ENCODE assay signal across 23 cellular contexts in the genomic region with DNA sequence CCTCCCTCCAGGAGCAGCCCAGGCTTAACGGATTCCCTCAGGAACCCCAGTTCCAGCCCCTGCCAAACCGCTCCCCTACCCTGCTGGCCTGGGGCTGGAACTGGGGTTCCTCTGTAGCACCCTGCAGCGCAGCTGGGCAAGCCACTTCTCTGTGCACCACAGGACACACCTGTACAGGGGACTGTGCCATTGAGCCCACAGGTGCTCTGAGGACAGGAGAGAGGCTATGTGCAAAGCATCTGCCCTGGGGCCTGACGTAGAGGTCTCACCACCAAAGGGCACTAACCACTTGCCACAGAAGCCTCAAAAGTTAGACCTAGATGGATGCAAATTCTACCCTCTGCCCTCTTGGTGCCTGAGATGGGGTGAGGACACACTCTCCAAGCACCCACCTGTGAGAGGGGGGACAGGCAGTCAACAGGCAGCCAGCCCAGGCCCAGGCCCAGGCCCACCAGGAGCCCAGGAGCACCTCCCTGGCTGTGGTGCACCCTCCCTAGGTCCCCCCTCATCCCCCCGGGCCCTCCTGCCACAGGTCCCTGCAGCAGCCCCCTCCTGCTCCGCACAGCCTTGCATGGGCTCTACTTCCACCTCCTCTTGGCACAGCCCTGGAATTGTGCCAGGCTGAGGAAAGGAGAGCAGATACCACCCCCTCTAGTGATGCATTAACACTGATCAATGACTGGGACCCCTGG. TPM values are rescaled to one million over a fixed set of nuclear protein-coding genes. Genes with fewer than 3 reads are reported as not detected.
DNase-seq lines count a peak whose midpoint lies in the region; ATAC-seq and TF ChIP-seq lines count a peak whose summit lies in the region.
"Had no signal": no experiment of that assay in that cellular context is flagged by ENCODE, and none has a peak within 500 bp of the region (broad histone marks: within the 10 kb centered on the region; RNA-seq: fewer than 3 reads in every experiment).

No MANE protein-coding gene starts in this region.

- WGBS in lower leg skin, 2 donors: 81 to 87% methylated on average over 3 to 6 of the region's 6 CpGs
- 100% methylated on average over 2 of the region's 6 CpGs for WGBS in suprapubic skin

- H3K4me3 ChIP-seq in BLaER1 treated with 17β-estradiol and CSF1 and Interleukin-3, amounts not matched to agents 10 nM and 100 nM: no peak overlapping the region
- H3K4me3 ChIP-seq in HEK293 (ENCODE audit: low read depth, low read length) (no peak overlapping the region), SU-DHL-6 (ENCODE audit: insufficient read depth, low read length, poor library complexity, severe bottlenecking) (no peak overlapping the region), mucosa of descending colon (no peak overlapping the region), lower leg skin (ENCODE audit: low read depth, poor library complexity, severe bottlenecking) (no peak overlapping the region), suprapubic skin (no peak overlapping the region), A673 (ENCODE audit: low read depth, low read length, poor library complexity, severe bottlenecking) (no peak overlapping the region)
- H3K4me3 ChIP-seq: adrenal gland, body of pancreas, dorsolateral prefrontal cortex, GM23248, K562, upper lobe of right lung had no signal

- no peak overlapping the region for H3K27ac ChIP-seq in BLaER1 treated with 17β-estradiol and CSF1 and Interleukin-3, amounts not matched to agents 10 nM and 100 nM
- no peak overlapping the region for H3K27ac ChIP-seq in HEK293 (ENCODE audit: extremely low read depth, low read depth, low read length)
- peak overlapping the region; percentile 55 for H3K27ac ChIP-seq in SU-DHL-6 (ENCODE audit: low read depth, low read length)
- H3K27ac ChIP-seq in suprapubic skin: no peak overlapping the region
- no peak overlapping the region for H3K27ac ChIP-seq in A673 (ENCODE audit: low read depth, low read length, poor library complexity, severe bottlenecking)
- H3K27ac ChIP-seq: adrenal gland, body of pancreas, GM23248, upper lobe of right lung had no signal

- H3K9me3 ChIP-seq in BLaER1 treated with 17β-estradiol and CSF1 and Interleukin-3, amounts not matched to agents 10 nM and 100 nM (replicated peaks in 1 of 11): no peaks in the 10 kb centered on the region
- H3K9me3 ChIP-seq in HEK293 (ENCODE audit: control insufficient read depth, insufficient read depth, low read depth, low read length) (no peaks in the 10 kb centered on the region), SU-DHL-6 (ENCODE audit: insufficient read depth, low read length) (no peaks in the 10 kb centered on the region), mucosa of descending colon (no peaks in the 10 kb centered on the region), suprapubic skin (no peaks in the 10 kb centered on the region), A673 (ENCODE audit: low read depth, low read length, poor library complexity, severe bottlenecking) (no peaks in the 10 kb centered on the region)
- H3K9me3 ChIP-seq: adrenal gland, body of pancreas, upper lobe of right lung had no signal

- ATAC-seq in mucosa of descending colon (peak; percentile 21), HG03108 (IDR thresholded peaks at IDR 0.05; ENCODE audit: unreplicated experiment) (no peak)
- ATAC-seq: body of pancreas, K562, upper lobe of right lung had no signal

- intact Hi-C loops in mucosa of descending colon (cut with DNase I, micrococcal nuclease): no loop called here
- intact Hi-C loops in lower leg skin (cut with DNase I; ENCODE audit: low total_unique reads): no loop called here
- intact Hi-C loops in A673 (cut with micrococcal nuclease; ENCODE audit: unreplicated experiment): no loop called here

- DNase-seq in mucosa of descending colon: no peak
- no peak for DNase-seq in lower leg skin (ENCODE audit: low spot score in 2 of 2)
- no peak for DNase-seq in suprapubic skin (ENCODE audit: low spot score in 2 of 2)
- DNase-seq in A673 (ENCODE audit: low spot score): no peak
- DNase-seq: activated CD4-positive, alpha-beta T cell treated with anti-CD3 and anti-CD28 coated beads, Interleukin-2, amount 50 U/mL, for 48 hours; activated CD4-positive, CD25-positive, alpha-beta regulatory T cell treated with anti-CD3 and anti-CD28 coated beads, Interleukin-2, amount 50 U/mL, for 72 hours; activated naive CD4-positive, alpha-beta T cell treated with anti-CD3 and anti-CD28 coated beads, Interleukin-2, amount 10 ng/mL, durations not matched to agents 7 days and 5 days; adrenal gland; body of pancreas; dorsolateral prefrontal cortex; GM23248; NCI-H1105; NCI-H187; NCI-H2171 treated with DMSO at 0.1 percent for 48 hours; NCI-H510A treated with DMSO at 0.1 percent for 48 hours; stimulated activated CD4-positive, alpha-beta T cell treated with anti-CD3 and anti-CD28 coated beads, Interleukin-15, amount 100 ng/mL, for 24 hours; stimulated activated CD4-positive, alpha-beta T cell treated with anti-CD3 and anti-CD28 coated beads, Interleukin-4, amount 100 ng/mL, for 4 hours; upper lobe of right lung had no signal

- BruUV-seq in A673 (replicated peaks; lab: Mats Ljungman, UMichigan): no TSS peak

- peaks cover 24% of the 10 kb centered on the region for H3F3A ChIP-seq in SU-DHL-6 (ENCODE audit: insufficient read depth)

- H3K36me3 ChIP-seq in BLaER1 treated with 17β-estradiol and CSF1 and Interleukin-3, amounts not matched to agents 10 nM and 100 nM: peaks cover 0 to 25% (median 8%) of the 10 kb centered on the region in 11 experiments; a peak in 11 of 22 replicates
- H3K36me3 ChIP-seq in HEK293 (ENCODE audit: control insufficient read depth in 2 of 2, insufficient read depth in 1 of 2, low read length in 2 of 2) (no peaks in the 10 kb centered on the region), SU-DHL-6 (ENCODE audit: low read length) (no peaks in the 10 kb centered on the region), mucosa of descending colon (ENCODE audit: low read depth) (no peaks in the 10 kb centered on the region), suprapubic skin (peaks cover 2% of the 10 kb centered on the region), A673 (ENCODE audit: insufficient read depth, low read length, poor library complexity, severe bottlenecking) (no peaks in the 10 kb centered on the region)
- H3K36me3 ChIP-seq: adrenal gland, upper lobe of right lung had no signal

- POLR2A ChIA-PET in HEK293 (lab: Yijun Ruan, JAX): interaction anchor here (0.7 to 1.9 kb wide), 3 partner anchors 10 to 16 kb away, joined by 3 to 5 read pairs (median 4); no protein-coding TSS in a partner anchor
- POLR2A ChIA-PET in A673 (lab: Charles Lee; ENCODE audit: low non-redundant PET): no interaction called here

- peaks cover 99% of the 10 kb centered on the region for H3K79me2 ChIP-seq in SU-DHL-6 (ENCODE audit: insufficient read depth, low read length)

- TF ChIP-seq POLR2A in lower leg skin (IDR thresholded peaks at IDR 0.05) (no peak), suprapubic skin (IDR thresholded peaks at IDR 0.05) (no peak)

- peak overlapping the region in 3 of 11 experiments; percentile 29 to 43 (median 41); a peak in 3 of 22 replicates for H3K9ac ChIP-seq in BLaER1 treated with 17β-estradiol and CSF1 and Interleukin-3, amounts not matched to agents 10 nM and 100 nM
- H3K9ac ChIP-seq in SU-DHL-6 (ENCODE audit: low read length): no peak overlapping the region
- H3K9ac ChIP-seq: GM23248 had no signal

- no peaks in the 10 kb centered on the region for H3K9me2 ChIP-seq in SU-DHL-6 (replicated peaks; ENCODE audit: insufficient read depth, low read length)

- H3K27me3 ChIP-seq in BLaER1 treated with 17β-estradiol and CSF1 and Interleukin-3, amounts not matched to agents 10 nM and 100 nM: no peaks in the 10 kb centered on the region
- H3K27me3 ChIP-seq in SU-DHL-6 (ENCODE audit: low read length): no peaks in the 10 kb centered on the region
- no peaks in the 10 kb centered on the region for H3K27me3 ChIP-seq in suprapubic skin
- no peaks in the 10 kb centered on the region for H3K27me3 ChIP-seq in A673 (replicated peaks; ENCODE audit: insufficient read depth, low read depth, low read length, poor library complexity)
- H3K27me3 ChIP-seq: adrenal gland, body of pancreas, dorsolateral prefrontal cortex, upper lobe of right lung had no signal

- no peak overlapping the region for H2AFZ ChIP-seq in SU-DHL-6 (ENCODE audit: low read depth, low read length, severe bottlenecking)
- H2AFZ ChIP-seq: GM23248 had no signal

- peaks cover 100% of the 10 kb centered on the region in 11 experiments for H4K20me1 ChIP-seq in BLaER1 treated with 17β-estradiol and CSF1 and Interleukin-3, amounts not matched to agents 10 nM and 100 nM
- H4K20me1 ChIP-seq in SU-DHL-6 (ENCODE audit: low read depth, low read length): no peaks in the 10 kb centered on the region; the same call in 1 of the 2 replicates

- peaks cover 25 to 68% (median 49%) of the 10 kb centered on the region in 10 experiments for H3K4me1 ChIP-seq in BLaER1 treated with 17β-estradiol and CSF1 and Interleukin-3, amounts not matched to agents 10 nM and 100 nM
- no peaks in the 10 kb centered on the region for H3K4me1 ChIP-seq in HEK293 (ENCODE audit: control insufficient read depth, insufficient read depth, low read length)
- peaks cover 8% of the 10 kb centered on the region for H3K4me1 ChIP-seq in mucosa of descending colon (ENCODE audit: low read depth)
- peaks cover 22% of the 10 kb centered on the region for H3K4me1 ChIP-seq in suprapubic skin
- H3K4me1 ChIP-seq in A673 (ENCODE audit: insufficient read depth, low read length, poor library complexity, severe bottlenecking): no peaks in the 10 kb centered on the region

- CTCF ChIA-PET in HEK293 (lab: Yijun Ruan, JAX): no interaction called here
- CTCF ChIA-PET in A673 (lab: Charles Lee): no interaction called here

- peak overlapping the region in 6 of 11 experiments; percentile 4 to 36 (median 13); a peak in 7 of 22 replicates for H3K4me2 ChIP-seq in BLaER1 treated with 17β-estradiol and CSF1 and Interleukin-3, amounts not matched to agents 10 nM and 100 nM
- H3K4me2 ChIP-seq in SU-DHL-6 (ENCODE audit: low read depth, low read length, poor library complexity, severe bottlenecking): peak overlapping the region; percentile 13

- TF ChIP-seq CTCF in HEK293 (tag by site-specific recombination; IDR thresholded peaks at IDR 0.05): no peak
- TF ChIP-seq CTCF in SU-DHL-6 (IDR thresholded peaks at IDR 0.05; ENCODE audit: insufficient read depth, low read length, poor library complexity, severe bottlenecking): no peak
- no peak for TF ChIP-seq CTCF in mucosa of descending colon (IDR thresholded peaks at IDR 0.05)
- no peak for TF ChIP-seq CTCF in lower leg skin (IDR thresholded peaks at IDR 0.05)
- TF ChIP-seq CTCF in suprapubic skin (IDR thresholded peaks at IDR 0.05): no peak
- TF ChIP-seq CTCF in A673 (conservative IDR thresholded peaks at IDR 0.05; ENCODE audit: low read depth, low read length): no peak

- no peak for TF ChIP-seq EP300 in suprapubic skin (IDR thresholded peaks at IDR 0.05)

RNA-seq across cellular contexts. Expression of gene SLC35E1, which starts 27.6 kb away (rescaled TPM):
- 10 to 100 TPM; 34.6 to 45.8 (median 44.0) TPM for total RNA-seq in mucosa of descending colon
- total RNA-seq in lower leg skin: 10 to 100 TPM; 30.7 to 43.2 (median 39.2) TPM
- total RNA-seq in suprapubic skin: 10 to 100 TPM; 49.8 to 64.8 (median 56.3) TPM
- total RNA-seq in A673 (2021): 36.3 and 37.9 TPM in 2 replicates

RNA-seq across cellular contexts. Expression of gene MED26, which starts 28.2 kb away (rescaled TPM):
- total RNA-seq in mucosa of descending colon (10 to 100 TPM; 10.8 to 12.0 (median 11.2) TPM), lower leg skin (10 to 100 TPM; 12.0 to 16.6 (median 14.5) TPM), suprapubic skin (10 to 100 TPM; 13.1 to 15.4 (median 14.6) TPM), A673 (2021) (13.4 and 15.6 TPM in 2 replicates)

RNA-seq across cellular contexts. Expression of gene CHERP, which starts 57.6 kb away (rescaled TPM):
- 10 to 100 TPM; 36.3 to 43.0 (median 38.8) TPM for total RNA-seq in mucosa of descending colon
- total RNA-seq in lower leg skin: 10 to 100 TPM in 3 of 4 donors, 1 to 10 TPM in 1; 9.7 to 32.7 (median 12.6) TPM
- total RNA-seq in suprapubic skin: 10 to 100 TPM; 13.3 to 35.6 (median 18.9) TPM
- total RNA-seq in A673 (2021): 86.4 and 98.4 TPM in 2 replicates
